22 cellular contexts compared by ENCODE assay signal in the genomic region with DNA sequence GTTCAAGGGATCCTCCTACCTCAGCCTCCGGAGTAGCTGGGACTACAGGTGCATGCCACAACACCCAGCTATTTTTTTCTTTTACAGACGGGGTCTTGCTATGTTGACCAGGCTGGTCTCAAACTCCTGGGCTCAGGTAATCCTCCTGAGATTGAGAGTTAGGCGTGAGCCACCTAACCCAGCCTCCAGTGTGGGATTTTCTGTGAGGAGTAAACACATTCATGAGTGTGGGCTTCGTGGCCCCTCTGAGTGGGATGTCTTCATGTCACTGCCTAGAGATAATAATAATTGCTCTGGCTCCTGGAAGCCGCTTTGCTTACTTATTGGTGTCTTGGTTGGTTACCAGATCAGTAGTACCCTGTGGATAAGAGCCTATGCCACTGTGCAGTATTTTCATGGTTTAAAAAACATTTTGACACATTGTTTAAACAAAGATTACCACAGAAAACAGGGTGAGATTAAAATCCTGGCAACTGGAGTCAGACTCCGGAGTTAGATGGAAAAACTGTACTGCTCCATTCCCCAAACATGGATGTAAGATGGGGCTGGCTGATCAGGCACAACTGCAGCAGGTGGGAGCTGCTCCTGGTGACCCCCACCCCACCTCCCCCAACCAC.
DNase-seq lines count a peak whose midpoint lies in the region; ATAC-seq, FAIRE-seq and TF ChIP-seq lines count a peak whose summit lies in the region.
"Had no signal": no experiment of that assay in that cellular context is flagged by ENCODE, and none has a peak within 500 bp of the region (broad histone marks: within the 10 kb centered on the region; RNA-seq: fewer than 3 reads in every experiment).

No MANE protein-coding gene starts in this region.

- H3K4me1 ChIP-seq in pancreas (peaks cover 14 to 25% (median 23%) of the 10 kb centered on the region in 3 donors), adrenal gland (replicated peaks in 1 of 2) (peaks cover 0 to 12% of the 10 kb centered on the region in 2 donors)

- FAIRE-seq in pancreas (lab: Jason Lieb, UNC) = no peak
- FAIRE-seq: A549, GM12878, HTR-8/SVneo had no signal

- TF ChIP-seq POLR2A in adrenal gland (IDR thresholded peaks at IDR 0.05) = no peak

- TF ChIP-seq CTCF in fibroblast of villous mesenchyme (IDR thresholded peaks at IDR 0.05; ENCODE audit: insufficient read depth, low read depth, low read length) (no peak), pancreas (IDR thresholded peaks at IDR 0.05) (no peak), adrenal gland (IDR thresholded peaks at IDR 0.05) (no peak)

- H3K27ac ChIP-seq in pancreas (peak overlapping the region in 2 of 4 donors; percentile 44 to 46), adrenal gland (no peak overlapping the region)
- H3K27ac ChIP-seq: A549; BLaER1 treated with 17β-estradiol and CSF1 and Interleukin-3, amounts not matched to agents 10 nM and 100 nM; HL-60; SJCRH30 had no signal

- no peaks in the 10 kb centered on the region for H3K9me3 ChIP-seq in pancreas
- no peaks in the 10 kb centered on the region for H3K9me3 ChIP-seq in adrenal gland (replicated peaks in 1 of 3)
- H3K9me3 ChIP-seq: A549; BLaER1 treated with 17β-estradiol and CSF1 and Interleukin-3, amounts not matched to agents 10 nM and 100 nM; SJCRH30 had no signal

- H3K36me3 ChIP-seq in pancreas (no peaks in the 10 kb centered on the region), adrenal gland (replicated peaks in 1 of 2) (no peaks in the 10 kb centered on the region)
- H3K36me3 ChIP-seq: BLaER1 treated with 17β-estradiol and CSF1 and Interleukin-3, amounts not matched to agents 10 nM and 100 nM; SJCRH30 had no signal

- 39 to 41% methylated on average over 6 of the region's 6 CpGs for WGBS in pancreas, 2 donors
- 90 to 95% (median 94%) methylated on average over 6 of the region's 6 CpGs for WGBS in adrenal gland, 4 donors

- H3K4me3 ChIP-seq in fibroblast of villous mesenchyme (ENCODE audit: low read depth, low read length) (no peak overlapping the region), pancreas (no peak overlapping the region), adrenal gland (no peak overlapping the region)
- H3K4me3 ChIP-seq: A549; BLaER1 treated with 17β-estradiol and CSF1 and Interleukin-3, amounts not matched to agents 10 nM and 100 nM; GM12878; SJCRH30 had no signal

- ATAC-seq in pancreas = peak; percentile 61 to 76 (median 72)
- ATAC-seq in HG03565 (IDR thresholded peaks at IDR 0.05; ENCODE audit: unreplicated experiment) = no peak
- ATAC-seq in GM19467 (IDR thresholded peaks at IDR 0.05; ENCODE audit: unreplicated experiment) = no peak
- ATAC-seq: A549, GM12878 had no signal

- intact Hi-C loops in pancreas (cut with DNase I) (no loop called here), adrenal gland (cut with DNase I) (no loop called here)

- H3K27me3 ChIP-seq in pancreas (no peaks in the 10 kb centered on the region), adrenal gland (no peaks in the 10 kb centered on the region)
- H3K27me3 ChIP-seq: SJCRH30 had no signal

- DNase-seq in A172 (ENCODE audit: low spot score) = peak; percentile 25
- DNase-seq in amniotic epithelial cell (ENCODE audit: low read depth) = peak; percentile 84
- DNase-seq in fibroblast of villous mesenchyme (ENCODE audit: low read depth) = peak; percentile 86
- no peak for DNase-seq in pancreas
- DNase-seq in NCI-H2081 treated with DMSO at 0.1 percent for 48 hours (lab: John Stamatoyannopoulos, UW) = no peak
- DNase-seq in adrenal gland = no peak
- DNase-seq: CD8-positive, alpha-beta memory T cell; GDM1; GOT3; HFFc6; MV-4-11; NCI-H1417; NCI-H2029 treated with DMSO at 0.1 percent for 48 hours; NCI-H774 had no signal

Comparison
In these comparisons a context has a peak if more than half of its experiments do, and no peak if none do; other contexts are left out.
1. DNase-seq: peak in A172 (single experiment), amniotic epithelial cell (single experiment) and fibroblast of villous mesenchyme (single experiment); none in pancreas (0 of 6), NCI-H2081 treated with DMSO at 0.1 percent for 48 hours (single experiment) and adrenal gland (0 of 7).
2. ATAC-seq: peak in pancreas (4 of 4); none in HG03565 (single experiment) and GM19467 (single experiment).